Comparison of ENCODE assay signal across 12 cellular contexts in the genomic region with DNA sequence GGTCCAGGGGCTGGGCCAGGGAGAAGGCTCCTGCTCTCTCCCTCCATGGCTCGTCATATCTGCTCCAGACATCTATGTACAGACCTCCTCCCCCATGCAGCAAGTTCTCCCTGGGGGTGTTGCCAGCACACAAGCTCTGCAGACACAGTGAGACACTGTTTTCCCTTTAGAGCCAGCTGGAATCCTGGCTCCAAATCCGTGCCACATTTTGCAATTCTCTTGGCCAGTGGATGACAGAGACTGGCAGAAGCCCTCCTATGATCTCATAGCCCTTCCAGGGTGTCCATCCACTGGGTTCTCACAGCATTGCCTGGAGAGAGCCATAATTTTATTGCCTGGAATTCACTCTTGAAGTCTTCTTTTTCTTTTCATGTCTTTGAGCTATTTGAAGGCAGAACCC.
DNase-seq lines count a peak whose midpoint lies in the region; ATAC-seq and TF ChIP-seq lines count a peak whose summit lies in the region.
"Had no signal": no experiment of that assay in that cellular context is flagged by ENCODE, and none has a peak within 500 bp of the region (broad histone marks: within the 10 kb centered on the region; RNA-seq: fewer than 3 reads in every experiment).

No MANE protein-coding gene starts in this region.

- DNase-seq in ACHN (peak; percentile 4), HEK293T (ENCODE audit: extremely low spot score) (peak; percentile 27), dedifferentiated amniotic fluid mesenchymal stem cell (ENCODE audit: extremely low spot score) (peak; percentile 42), lung (ENCODE audit: low spot score) (peak; percentile 32), amniotic stem cell (lab: John Stamatoyannopoulos, UW) (no peak)
- DNase-seq in activated naive CD4-positive, alpha-beta T cell treated with anti-CD3 and anti-CD28 coated beads for 36 hours = no peak
- DNase-seq in stimulated activated naive CD8-positive, alpha-beta T cell treated with anti-CD3 and anti-CD28 coated beads, Interleukin-15, amount 100 ng/mL, for 72 hours = no peak
- DNase-seq: DND-41; stimulated activated CD4-positive, alpha-beta T cell treated with anti-CD3 and anti-CD28 coated beads, Interleukin-1b, Interleukin-23, amount 100 ng/mL, for 48 hours had no signal

- H3K27ac ChIP-seq in lung (ENCODE audit: low read depth in 1 of 2, low read length in 1 of 2) = no peak overlapping the region
- H3K27ac ChIP-seq: SJSA1 had no signal

- POLR2A ChIA-PET in HEK293T (lab: Yijun Ruan, JAX) = interaction anchor here (1.1 to 1.3 kb wide), 3 partner anchors 11 to 431 kb away, joined by 3 read pairs; no protein-coding TSS in a partner anchor

- no peak for TF ChIP-seq CTCF in lung (IDR thresholded peaks at IDR 0.05; ENCODE audit: control extremely low read depth, extremely low read depth)

- no peak overlapping the region for H3K4me3 ChIP-seq in lung
- H3K4me3 ChIP-seq: SJSA1 had no signal

- no peaks in the 10 kb centered on the region for H3K36me3 ChIP-seq in lung (ENCODE audit: control insufficient read depth in 2 of 2, insufficient read depth in 2 of 2, low read length in 2 of 2)

- H3K27me3 ChIP-seq in lung (ENCODE audit: control insufficient read depth, insufficient read depth) = no peaks in the 10 kb centered on the region
- H3K27me3 ChIP-seq: SJSA1 had no signal

- intact Hi-C loops in activated naive CD4-positive, alpha-beta T cell treated with anti-CD3 and anti-CD28 coated beads for 36 hours (cut with micrococcal nuclease) = no loop called here

- no peak overlapping the region for H3K4me3 Mint-ChIP-seq in activated naive CD4-positive, alpha-beta T cell treated with anti-CD3 and anti-CD28 coated beads for 36 hours
- no peak overlapping the region for H3K4me3 Mint-ChIP-seq in stimulated activated naive CD8-positive, alpha-beta T cell treated with anti-CD3 and anti-CD28 coated beads, Interleukin-15, amount 100 ng/mL, for 72 hours
- H3K4me3 Mint-ChIP-seq: activated naive CD4-positive, alpha-beta T cell treated with anti-CD3 and anti-CD28 coated beads, Interleukin-2, amount 50 U/mL, for 24 hours had no signal

- no peaks in the 10 kb centered on the region for H3K9me3 ChIP-seq in lung (ENCODE audit: control insufficient read depth in 2 of 2, insufficient read depth in 1 of 2, low read length in 1 of 2)
- H3K9me3 ChIP-seq: SJSA1 had no signal

- no peaks in the 10 kb centered on the region for H3K4me1 ChIP-seq in lung (ENCODE audit: control insufficient read depth in 2 of 2, insufficient read depth in 2 of 2, low read length in 2 of 2)
- H3K4me1 ChIP-seq: SJSA1 had no signal

- H3K27me3 Mint-ChIP-seq in activated naive CD4-positive, alpha-beta T cell treated with anti-CD3 and anti-CD28 coated beads for 36 hours (ENCODE audit: low read depth) = peaks cover 12% of the 10 kb centered on the region
- H3K27me3 Mint-ChIP-seq in stimulated activated naive CD8-positive, alpha-beta T cell treated with anti-CD3 and anti-CD28 coated beads, Interleukin-15, amount 100 ng/mL, for 72 hours = peaks cover 14% of the 10 kb centered on the region

- no peak overlapping the region for H3K27ac Mint-ChIP-seq in activated naive CD4-positive, alpha-beta T cell treated with anti-CD3 and anti-CD28 coated beads for 36 hours
- H3K27ac Mint-ChIP-seq in stimulated activated naive CD8-positive, alpha-beta T cell treated with anti-CD3 and anti-CD28 coated beads, Interleukin-15, amount 100 ng/mL, for 72 hours = peak overlapping the region in 1 of 2 donors; percentile 35
- H3K27ac Mint-ChIP-seq: activated naive CD4-positive, alpha-beta T cell treated with anti-CD3 and anti-CD28 coated beads, Interleukin-2, amount 50 U/mL, for 24 hours had no signal

- H3K9me3 Mint-ChIP-seq in activated naive CD4-positive, alpha-beta T cell treated with anti-CD3 and anti-CD28 coated beads for 36 hours = peaks cover 2% of the 10 kb centered on the region
- H3K9me3 Mint-ChIP-seq in stimulated activated naive CD8-positive, alpha-beta T cell treated with anti-CD3 and anti-CD28 coated beads, Interleukin-15, amount 100 ng/mL, for 72 hours = peaks cover 0 to 11% of the 10 kb centered on the region in 2 donors
- H3K9me3 Mint-ChIP-seq: activated naive CD4-positive, alpha-beta T cell treated with anti-CD3 and anti-CD28 coated beads, Interleukin-2, amount 50 U/mL, for 24 hours had no signal

- H3K4me1 Mint-ChIP-seq in activated naive CD4-positive, alpha-beta T cell treated with anti-CD3 and anti-CD28 coated beads for 36 hours (ENCODE audit: low read depth) = no peaks in the 10 kb centered on the region
- H3K4me1 Mint-ChIP-seq in stimulated activated naive CD8-positive, alpha-beta T cell treated with anti-CD3 and anti-CD28 coated beads, Interleukin-15, amount 100 ng/mL, for 72 hours = no peaks in the 10 kb centered on the region
- H3K4me1 Mint-ChIP-seq: activated naive CD4-positive, alpha-beta T cell treated with anti-CD3 and anti-CD28 coated beads, Interleukin-2, amount 50 U/mL, for 24 hours had no signal

- in situ Hi-C loops in ACHN (cut with HindIII; ENCODE audit: low pct_ligation_motif_present, low pct_unique_long_range_greater_than_20kb, low sequenced_read_pairs) = no loop called here

- ATAC-seq in lung (ENCODE audit: insufficient read depth, low FRiP score) (peak; percentile 41), GM21526 (IDR thresholded peaks at IDR 0.05; ENCODE audit: low FRiP score, unreplicated experiment) (no peak)
- ATAC-seq in stimulated activated naive CD8-positive, alpha-beta T cell treated with anti-CD3 and anti-CD28 coated beads, Interleukin-15, amount 100 ng/mL, for 72 hours = no peak

- no peaks in the 10 kb centered on the region for H3K36me3 Mint-ChIP-seq in activated naive CD4-positive, alpha-beta T cell treated with anti-CD3 and anti-CD28 coated beads for 36 hours (ENCODE audit: low read depth)

- 45 to 79% methylated on average over 2 of the region's 2 CpGs for WGBS in lung, 2 donors

- CTCF ChIA-PET in HEK293T (lab: Yijun Ruan, JAX) = interaction anchor here (0.6 kb wide), 1 partner anchor 116 kb away, joined by 3 read pairs; no protein-coding TSS in a partner anchor
- CTCF ChIA-PET in activated naive CD4-positive, alpha-beta T cell treated with anti-CD3 and anti-CD28 coated beads for 36 hours (lab: Charles Lee) = no interaction called here

TF ChIP-seq in HEK293T, 16 proteins besides CTCF, POLR2A, EP300 and RAD21:
- TF ChIP-seq PKNOX1 (IDR thresholded peaks at IDR 0.05) = peak; percentile 28; the same call in 1 of the 2 replicates
- TF ChIP-seq NFRKB (IDR thresholded peaks at IDR 0.05) = no peak

Comparison
In these comparisons a context has a peak if more than half of its experiments do, and no peak if none do; other contexts are left out.
1. DNase-seq: peak in ACHN (single experiment), HEK293T (single experiment), dedifferentiated amniotic fluid mesenchymal stem cell (single experiment) and lung (single experiment); none in activated naive CD4-positive, alpha-beta T cell treated with anti-CD3 and anti-CD28 coated beads for 36 hours (single experiment), stimulated activated naive CD8-positive, alpha-beta T cell treated with anti-CD3 and anti-CD28 coated beads, Interleukin-15, amount 100 ng/mL, for 72 hours (0 of 2) and amniotic stem cell (single experiment).